In the genomic region with DNA sequence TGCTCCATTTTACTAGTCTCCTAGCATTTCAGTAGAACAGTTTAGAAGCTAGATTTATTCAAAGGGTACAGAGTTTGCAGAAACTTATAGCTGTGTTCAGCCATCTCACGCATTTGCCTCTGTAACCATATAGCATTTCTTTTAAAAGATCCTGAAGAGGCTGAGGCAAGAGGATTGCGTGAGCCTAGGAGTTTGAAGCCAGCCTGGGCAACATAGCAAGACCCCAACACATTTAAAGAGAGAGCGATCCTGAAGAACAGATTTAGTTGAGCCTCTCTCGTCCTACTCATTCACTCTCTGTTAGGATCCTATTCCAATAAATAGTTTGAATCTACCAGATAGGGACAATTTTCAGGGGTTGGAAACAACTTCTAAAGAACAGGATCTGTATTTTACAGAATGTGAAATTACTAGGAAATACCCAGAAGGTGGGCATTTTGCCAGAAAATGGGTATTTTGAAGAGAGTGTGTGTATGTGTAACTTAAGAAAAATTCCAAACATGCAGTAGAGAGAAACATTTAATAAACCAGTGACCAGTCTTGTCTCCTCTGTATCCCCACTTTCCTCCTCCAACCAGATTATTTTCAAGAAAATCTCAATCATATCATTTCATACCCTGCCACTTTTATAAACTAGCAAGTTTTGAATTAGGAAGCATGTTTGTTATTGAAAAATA, we compare ENCODE assay signal across 9 cellular contexts. TPM values are rescaled to one million over a fixed set of nuclear protein-coding genes. Genes with fewer than 3 reads are reported as not detected.
DNase-seq lines count a peak whose midpoint lies in the region; ATAC-seq and TF ChIP-seq lines count a peak whose summit lies in the region.
"Had no signal": no experiment of that assay in that cellular context is flagged by ENCODE, and none has a peak within 500 bp of the region (broad histone marks: within the 10 kb centered on the region; RNA-seq: fewer than 3 reads in every experiment).

No MANE protein-coding gene starts in this region.

- H3K4me3 Mint-ChIP-seq in activated CD4-positive, alpha-beta memory T cell treated with anti-CD3 and anti-CD28 coated beads, Interleukin-2, amount 10 ng/mL, durations not matched to agents 7 days and 5 days: no peak overlapping the region
- H3K4me3 Mint-ChIP-seq in activated CD4-positive, alpha-beta memory T cell treated with anti-CD3 and anti-CD28 coated beads for 36 hours: no peak overlapping the region

- peak overlapping the region; percentile 11 for H3K9ac ChIP-seq in smooth muscle cell (ENCODE audit: low read depth)

- no peaks in the 10 kb centered on the region for H3K9me3 ChIP-seq in smooth muscle cell (replicated peaks; ENCODE audit: low read depth)

- H3K27ac ChIP-seq in smooth muscle cell (ENCODE audit: low read depth): peak overlapping the region; percentile 75
- H3K27ac ChIP-seq: C4-2B had no signal

- POLR2A ChIA-PET in activated CD4-positive, alpha-beta memory T cell treated with anti-CD3 and anti-CD28 coated beads, Interleukin-2, amount 10 ng/mL, durations not matched to agents 7 days and 5 days (lab: Charles Lee): interaction anchor here (0.6 to 0.8 kb wide), 3 partner anchors 184 to 262 kb away, joined by 3 to 4 read pairs (median 3); no protein-coding TSS in a partner anchor
- POLR2A ChIA-PET in activated CD4-positive, alpha-beta memory T cell treated with anti-CD3 and anti-CD28 coated beads for 36 hours (lab: Charles Lee): no interaction called here

- no peaks in the 10 kb centered on the region for H3K27me3 ChIP-seq in smooth muscle cell (ENCODE audit: low read depth)

- peak overlapping the region; percentile 74 for H3K4me2 ChIP-seq in smooth muscle cell

- H3K27me3 Mint-ChIP-seq in activated CD4-positive, alpha-beta memory T cell treated with anti-CD3 and anti-CD28 coated beads, Interleukin-2, amount 10 ng/mL, durations not matched to agents 7 days and 5 days: no peaks in the 10 kb centered on the region
- no peaks in the 10 kb centered on the region for H3K27me3 Mint-ChIP-seq in activated CD4-positive, alpha-beta memory T cell treated with anti-CD3 and anti-CD28 coated beads for 36 hours

- peaks cover 3% of the 10 kb centered on the region for H3K9me3 Mint-ChIP-seq in activated CD4-positive, alpha-beta memory T cell treated with anti-CD3 and anti-CD28 coated beads, Interleukin-2, amount 10 ng/mL, durations not matched to agents 7 days and 5 days
- H3K9me3 Mint-ChIP-seq in activated CD4-positive, alpha-beta memory T cell treated with anti-CD3 and anti-CD28 coated beads for 36 hours: no peaks in the 10 kb centered on the region

- H3K4me3 ChIP-seq in fibroblast of mammary gland (ENCODE audit: control insufficient read depth, low read depth, low read length): no peak overlapping the region
- H3K4me3 ChIP-seq in smooth muscle cell: peak overlapping the region; percentile 17

- H3K79me2 ChIP-seq in smooth muscle cell (ENCODE audit: low read depth): peaks cover 88% of the 10 kb centered on the region

- 94% methylated on average over 4 of the region's 4 CpGs for WGBS in smooth muscle cell (ENCODE audit: low lambda C conversion rate)

- H4K20me1 ChIP-seq in smooth muscle cell (ENCODE audit: low read depth): peaks cover 61% of the 10 kb centered on the region

- H2AFZ ChIP-seq in smooth muscle cell (ENCODE audit: low read depth): no peak overlapping the region

- intact Hi-C loops in activated CD4-positive, alpha-beta memory T cell treated with anti-CD3 and anti-CD28 coated beads for 36 hours (cut with micrococcal nuclease): no loop called here
- intact Hi-C loops in left colon (cut with DNase I, micrococcal nuclease): no loop called here

- H3K36me3 Mint-ChIP-seq in activated CD4-positive, alpha-beta memory T cell treated with anti-CD3 and anti-CD28 coated beads, Interleukin-2, amount 10 ng/mL, durations not matched to agents 7 days and 5 days (ENCODE audit: low read depth): peaks cover 50% of the 10 kb centered on the region
- H3K36me3 Mint-ChIP-seq in activated CD4-positive, alpha-beta memory T cell treated with anti-CD3 and anti-CD28 coated beads for 36 hours: peaks cover 48% of the 10 kb centered on the region

- peak overlapping the region; percentile 0 for H3K27ac Mint-ChIP-seq in activated CD4-positive, alpha-beta memory T cell treated with anti-CD3 and anti-CD28 coated beads, Interleukin-2, amount 10 ng/mL, durations not matched to agents 7 days and 5 days
- no peak overlapping the region for H3K27ac Mint-ChIP-seq in activated CD4-positive, alpha-beta memory T cell treated with anti-CD3 and anti-CD28 coated beads for 36 hours

- CTCF ChIA-PET in activated CD4-positive, alpha-beta memory T cell treated with anti-CD3 and anti-CD28 coated beads, Interleukin-2, amount 10 ng/mL, durations not matched to agents 7 days and 5 days (lab: Charles Lee): interaction anchor here (0.8 to 2.7 kb wide), 4 partner anchors 9 to 195 kb away, joined by 3 to 6 read pairs (median 4); a partner anchor contains a TSS
- CTCF ChIA-PET in activated CD4-positive, alpha-beta memory T cell treated with anti-CD3 and anti-CD28 coated beads for 36 hours (lab: Charles Lee): interaction anchor here (0.7 kb wide), 1 partner anchor 23 kb away, joined by 4 read pairs; no protein-coding TSS in a partner anchor

- peaks cover 27% of the 10 kb centered on the region for H3K4me1 ChIP-seq in smooth muscle cell (ENCODE audit: low read depth)

- H3K36me3 ChIP-seq in smooth muscle cell (ENCODE audit: low read depth): no peaks in the 10 kb centered on the region

- DNase-seq in activated CD4-positive, alpha-beta memory T cell treated with anti-CD3 and anti-CD28 coated beads, Interleukin-2, amount 10 ng/mL, durations not matched to agents 7 days and 5 days: no peak
- no peak for DNase-seq in activated CD4-positive, alpha-beta memory T cell treated with anti-CD3 and anti-CD28 coated beads for 36 hours
- DNase-seq in fibroblast of mammary gland (ENCODE audit: low read depth) (peak; percentile 74), smooth muscle cell (lab: John Stamatoyannopoulos, UW; ENCODE audit: unreplicated experiment) (no peak), NCI-H510A treated with DMSO at 0.1 percent for 48 hours (lab: John Stamatoyannopoulos, UW) (no peak), left colon (no peak), GM19238 (ENCODE audit: insufficient read length, low spot score) (no peak)

- peaks cover 63% of the 10 kb centered on the region for H3K4me1 Mint-ChIP-seq in activated CD4-positive, alpha-beta memory T cell treated with anti-CD3 and anti-CD28 coated beads, Interleukin-2, amount 10 ng/mL, durations not matched to agents 7 days and 5 days
- H3K4me1 Mint-ChIP-seq in activated CD4-positive, alpha-beta memory T cell treated with anti-CD3 and anti-CD28 coated beads for 36 hours (ENCODE audit: low read depth): peaks cover 58% of the 10 kb centered on the region

- ATAC-seq in SK-N-SH treated with all-trans-retinoic acid at 6 μM for 48 hours: peak; percentile 9; the same call in 1 of the 3 replicates
- ATAC-seq in left colon: no peak

- no peak for TF ChIP-seq CTCF in fibroblast of mammary gland (conservative IDR thresholded peaks at IDR 0.05; ENCODE audit: control insufficient read depth, insufficient read depth, low read depth, low read length)
- TF ChIP-seq CTCF in smooth muscle cell (IDR thresholded peaks at IDR 0.05; ENCODE audit: borderline replicate concordance, insufficient read depth, poor library complexity, severe bottlenecking): no peak

- peaks cover 26% of the 10 kb centered on the region for H3F3A ChIP-seq in smooth muscle cell (ENCODE audit: low read depth)

TF ChIP-seq in SK-N-SH treated with all-trans-retinoic acid at 6 μM for 48 hours, 23 proteins besides CTCF, POLR2A, EP300 and RAD21:
- TF ChIP-seq TOX (CRISPR knock-in tag; IDR thresholded peaks at IDR 0.05; ENCODE audit: borderline replicate concordance) (no peak), ZNF8 (CRISPR knock-in tag; IDR thresholded peaks at IDR 0.05) (no peak), ZFP3 (CRISPR knock-in tag; IDR thresholded peaks at IDR 0.05) (peak; percentile 63), PPARA (CRISPR knock-in tag; IDR thresholded peaks at IDR 0.05; ENCODE audit: borderline replicate concordance) (no peak), ISL1 (CRISPR knock-in tag; IDR thresholded peaks at IDR 0.05) (peak; percentile 37; the same call in 1 of the 2 replicates), ESRRG (CRISPR knock-in tag; IDR thresholded peaks at IDR 0.05) (no peak)

RNA-seq across cellular contexts. Expression of a gene that starts 4.5 kb away (rescaled TPM):
- total RNA-seq in activated CD4-positive, alpha-beta memory T cell treated with anti-CD3 and anti-CD28 coated beads, Interleukin-2, amount 10 ng/mL, durations not matched to agents 7 days and 5 days: 10 to 100 TPM; 70.6 to 87.8 TPM
- total RNA-seq in activated CD4-positive, alpha-beta memory T cell treated with anti-CD3 and anti-CD28 coated beads for 36 hours: 10 to 100 TPM; 92.6 to 95.2 TPM
- total RNA-seq in smooth muscle cell (46.6 and 62.3 TPM in 2 replicates), left colon (10 to 100 TPM; 49.1 to 60.2 TPM)
- polyA plus RNA-seq in smooth muscle cell: 28.7 and 32.0 TPM in 2 replicates
